Comparison of ENCODE assay signal across 12 cellular contexts in genomic region chr7:927031-927671, GRCh38. TPM values are rescaled to one million over a fixed set of nuclear protein-coding genes. Genes with fewer than 3 reads are reported as not detected.
DNase-seq lines count a peak whose midpoint lies in the region; ATAC-seq, FAIRE-seq and TF ChIP-seq lines count a peak whose summit lies in the region.
"Had no signal": no experiment of that assay in that cellular context is flagged by ENCODE, and none has a peak within 500 bp of the region (broad histone marks: within the 10 kb centered on the region; RNA-seq: fewer than 3 reads in every experiment).

No MANE protein-coding gene starts in this region.

- no peaks in the 10 kb centered on the region for H3K27me3 ChIP-seq in NT2/D1 (ENCODE audit: insufficient read depth, insufficient read length)

- FAIRE-seq in GM12891 (lab: Jason Lieb, UNC) = no peak
- FAIRE-seq: GM19239 had no signal

- no peaks in the 10 kb centered on the region for H3K9me3 ChIP-seq in NT2/D1 (ENCODE audit: insufficient read depth, low read length)
- H3K9me3 ChIP-seq: psoas muscle had no signal

- H3K9ac ChIP-seq in NT2/D1 (ENCODE audit: insufficient read length, low read depth) = peak overlapping the region; percentile 9

- H3K4me1 ChIP-seq in NT2/D1 (ENCODE audit: insufficient read depth, insufficient read length) = peaks cover 14% of the 10 kb centered on the region
- H3K4me1 ChIP-seq: psoas muscle had no signal

- ATAC-seq in HG03280 (IDR thresholded peaks at IDR 0.05; ENCODE audit: unreplicated experiment) = no peak
- ATAC-seq: psoas muscle had no signal

- no peak for TF ChIP-seq POLR2A in erythroblast (IDR thresholded peaks at IDR 0.05; ENCODE audit: low read length)
- no peak for TF ChIP-seq POLR2A in GM12891 (IDR thresholded peaks at IDR 0.05; ENCODE audit: low read depth, low read length)

- intact Hi-C loops in cardiac septum (cut with DNase I) = no loop called here

- no peak overlapping the region for H3K4me3 ChIP-seq in NT2/D1 (ENCODE audit: insufficient read length, low read depth)
- H3K4me3 ChIP-seq: psoas muscle had no signal

- no peaks in the 10 kb centered on the region for H3K36me3 ChIP-seq in NT2/D1 (ENCODE audit: insufficient read depth, insufficient read length, low read length)

- DNase-seq in C1 segment of cervical spinal cord (lab: John Stamatoyannopoulos, UW) (peak in 10 of 14 donors; percentile 27 to 71 (median 54)), NT2/D1 (ENCODE audit: low read depth, low spot score) (no peak), cardiac septum (ENCODE audit: low spot score) (peak; percentile 33), nucleus accumbens (lab: John Stamatoyannopoulos, UW) (peak in 46 of 56 donors; percentile 28 to 90 (median 66)), erythroblast (lab: John Stamatoyannopoulos, UW) (no peak), GM12891 (ENCODE audit: insufficient read length, low spot score) (no peak), AG08396 (ENCODE audit: low spot score) (no peak)
- DNase-seq: NCI-H1436 had no signal

TF ChIP-seq in GM12891, 5 proteins besides CTCF, POLR2A, EP300 and RAD21:
- TF ChIP-seq POU2F2 (IDR thresholded peaks at IDR 0.05; ENCODE audit: low read depth, low read length) (no peak), PAX5 (IDR thresholded peaks at IDR 0.05; ENCODE audit: insufficient read depth, low read length, severe bottlenecking) (no peak), TAF1 (IDR thresholded peaks at IDR 0.05; ENCODE audit: low read depth, low read length) (no peak)

RNA-seq across cellular contexts. Expression of gene ADAP1, which starts 27.3 kb away (rescaled TPM):
- total RNA-seq in cardiac septum = 12.5 TPM
- 8.1 TPM for polyA plus RNA-seq in GM12891 (2012; ENCODE audit: low read depth, missing spikeins)

RNA-seq across cellular contexts. Expression of gene COX19, which starts 48.2 kb away (rescaled TPM):
- 7.3 TPM for total RNA-seq in cardiac septum
- polyA plus RNA-seq in GM12891 (2012; ENCODE audit: low read depth, missing spikeins) = 6.2 TPM

RNA-seq across cellular contexts. Expression of gene GET4, which starts 50.8 kb away (rescaled TPM):
- 21.3 TPM for total RNA-seq in cardiac septum
- 27.1 TPM for polyA plus RNA-seq in GM12891 (2012; ENCODE audit: low read depth, missing spikeins)

RNA-seq across cellular contexts. Expression of gene CYP2W1, which starts 55.8 kb away (rescaled TPM):
- not detected for total RNA-seq in cardiac septum
- not detected for polyA plus RNA-seq in GM12891 (2012; ENCODE audit: low read depth, missing spikeins)
- total RNA-seq: Daoy, psoas muscle had no signal
- polyA plus RNA-seq: psoas muscle had no signal

Comparison
In these comparisons a context has a peak if more than half of its experiments do, and no peak if none do; other contexts are left out.
1. DNase-seq: peak in C1 segment of cervical spinal cord (10 of 14), cardiac septum (single experiment) and nucleus accumbens (46 of 56); none in NT2/D1 (single experiment), erythroblast (0 of 2), GM12891 (single experiment) and AG08396 (single experiment).